Comparison of ENCODE assay signal across 8 cellular contexts in genomic region chr2:68062680-68063387, GRCh38. TPM values are rescaled to one million over a fixed set of nuclear protein-coding genes. Genes with fewer than 3 reads are reported as not detected.
DNase-seq lines count a peak whose midpoint lies in the region; ATAC-seq lines count a peak whose summit lies in the region.

Gene C1D (minus strand): TSS chr2:68063004. CDS start chr2:68047310, 15,694 bp downstream.

- H3K27ac ChIP-seq in BLaER1, result peak within 1 kb of the TSS; percentile 85

- H3K4me3 Mint-ChIP-seq in dendritic cell treated with granulocyte-macrophage colony-stimulating factor and Interleukin-4, amounts not matched to agents 40 ng/mL and 50 ng/mL, for 4 days, result peak within 1 kb of the TSS; percentile 91

- H3K9me3 ChIP-seq in BLaER1, result no peaks in the 10 kb centered on the region

- H3K4me2 ChIP-seq in BLaER1, result peak within 1 kb of the TSS; percentile 73

- peaks cover 24% of the 10 kb centered on the region for H3K4me1 ChIP-seq in BLaER1

- no peaks in the 10 kb centered on the region for H3K9me3 Mint-ChIP-seq in dendritic cell treated with granulocyte-macrophage colony-stimulating factor and Interleukin-4, amounts not matched to agents 40 ng/mL and 50 ng/mL, for 4 days

- peak; percentile 88 for DNase-seq in NCI-H748 (lab: John Stamatoyannopoulos, UW; ENCODE audit: unreplicated experiment)
- DNase-seq in activated CD4-positive, alpha-beta T cell treated with anti-CD3 and anti-CD28 coated beads, Interleukin-2, amount 50 U/mL, for 1 hour, result peak; percentile 94
- DNase-seq in left lobe of liver (ENCODE audit: low spot score), result peak; percentile 95
- DNase-seq in stimulated activated CD4-positive, alpha-beta T cell treated with anti-CD3 and anti-CD28 coated beads, Interleukin-2, amount 100 ng/mL, for 4 hours (ENCODE audit: low read depth), result peak; percentile 89

- ATAC-seq in GM19328 (IDR thresholded peaks at IDR 0.05; ENCODE audit: unreplicated experiment) (peak; percentile 93), HG03520 (IDR thresholded peaks at IDR 0.05; ENCODE audit: unreplicated experiment) (peak; percentile 97), left lobe of liver (peak; percentile 99)

- H4K20me1 ChIP-seq in BLaER1, result peaks cover 26% of the 10 kb centered on the region

- peaks cover 8% of the 10 kb centered on the region for H3K27me3 Mint-ChIP-seq in dendritic cell treated with granulocyte-macrophage colony-stimulating factor and Interleukin-4, amounts not matched to agents 40 ng/mL and 50 ng/mL, for 4 days

- intact Hi-C loops in dendritic cell treated with granulocyte-macrophage colony-stimulating factor and Interleukin-4, amounts not matched to agents 40 ng/mL and 50 ng/mL, for 4 days (cut with micrococcal nuclease), result loop anchor here (2.0 kb wide), 1 partner anchor 94 kb away; the partner anchor contains the start of gene PNO1

- H3K27me3 ChIP-seq in BLaER1, result no peaks in the 10 kb centered on the region

- peak within 1 kb of the TSS; percentile 98 for H3K27ac Mint-ChIP-seq in dendritic cell treated with granulocyte-macrophage colony-stimulating factor and Interleukin-4, amounts not matched to agents 40 ng/mL and 50 ng/mL, for 4 days

- peak within 1 kb of the TSS; percentile 80 for H3K4me3 ChIP-seq in BLaER1

- peak within 1 kb of the TSS; percentile 86 for H3K9ac ChIP-seq in BLaER1

- peaks cover 21% of the 10 kb centered on the region for H3K36me3 Mint-ChIP-seq in dendritic cell treated with granulocyte-macrophage colony-stimulating factor and Interleukin-4, amounts not matched to agents 40 ng/mL and 50 ng/mL, for 4 days (ENCODE audit: low read depth)

- H3K36me3 ChIP-seq in BLaER1, result no peaks in the 10 kb centered on the region

- peaks cover 33% of the 10 kb centered on the region for H3K4me1 Mint-ChIP-seq in dendritic cell treated with granulocyte-macrophage colony-stimulating factor and Interleukin-4, amounts not matched to agents 40 ng/mL and 50 ng/mL, for 4 days (ENCODE audit: low read depth)

RNA-seq across cellular contexts. Expression of gene C1D, which starts in this region (rescaled TPM):
- total RNA-seq in left lobe of liver, result 7.9 TPM

Comparison
In these comparisons a context has a peak if more than half of its experiments do, and no peak if none do; other contexts are left out.
1. Peak in every context shown above with its lines: DNase-seq, ATAC-seq, H3K4me3 ChIP-seq and H3K27ac ChIP-seq.